19 cellular contexts compared by ENCODE assay signal in the genomic region with DNA sequence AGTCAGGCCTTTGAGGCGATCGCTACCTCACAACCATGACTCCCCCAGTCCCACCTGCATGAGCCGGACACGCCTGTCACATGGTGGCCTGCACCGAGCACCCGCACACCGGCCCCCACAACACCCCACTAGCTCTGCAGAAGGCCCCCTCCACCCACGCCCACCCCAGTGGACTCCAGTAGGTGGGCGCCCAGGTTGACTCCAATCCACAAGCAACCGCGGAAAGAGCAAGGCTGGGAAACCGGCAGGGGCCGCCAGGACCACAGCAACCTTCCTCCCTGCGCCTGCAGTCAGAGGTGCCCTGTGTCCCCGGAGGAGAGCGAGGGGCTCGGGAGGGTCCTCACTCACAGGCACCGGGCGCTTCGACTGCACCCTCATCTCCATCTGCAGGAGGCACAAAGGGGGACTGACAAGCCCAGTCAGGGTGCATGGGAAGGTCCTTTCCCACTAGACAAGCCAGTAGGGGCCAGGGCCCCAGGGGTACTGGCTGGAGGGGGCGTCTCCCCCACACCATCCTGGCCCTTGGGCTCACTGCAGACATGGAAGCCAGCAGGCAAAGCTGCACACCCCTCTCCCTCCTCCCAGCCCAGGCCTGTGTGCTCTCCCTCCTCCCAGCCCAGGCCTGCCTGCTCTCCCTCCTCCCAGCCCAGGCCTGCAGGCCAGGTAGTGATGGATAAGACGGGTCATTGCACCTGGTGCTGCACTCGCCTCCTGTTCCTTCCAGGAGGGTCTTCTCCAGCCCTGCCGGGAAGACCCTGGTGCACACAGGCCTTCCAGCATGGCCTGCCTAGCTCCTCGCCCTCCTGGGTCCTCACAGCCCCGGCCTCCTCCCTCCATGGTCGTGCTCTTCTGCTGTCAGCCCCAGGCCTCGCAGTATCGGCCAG.
DNase-seq lines count a peak whose midpoint lies in the region; ATAC-seq lines count a peak whose summit lies in the region.
"Had no signal": no experiment of that assay in that cellular context is flagged by ENCODE, and none has a peak within 500 bp of the region (broad histone marks: within the 10 kb centered on the region; RNA-seq: fewer than 3 reads in every experiment).

No MANE protein-coding gene starts in this region.

- ATAC-seq in T-helper 17 cell: no peak
- ATAC-seq in left ventricle myocardium superior: peak; percentile 7
- ATAC-seq in stimulated activated effector memory CD8-positive, alpha-beta T cell treated with anti-CD3 and anti-CD28 coated beads, Interleukin-12 subunit alpha, Interleukin-12 subunit beta, amount 100 ng/mL, for 72 hours: no peak
- no peak for ATAC-seq in HG03520 (IDR thresholded peaks at IDR 0.05; ENCODE audit: unreplicated experiment)
- ATAC-seq: SK-N-SH treated with all-trans-retinoic acid at 6 μM for 48 hours; stimulated activated naive B cell treated with anti-CD40 and anti-IgM and Interleukin-4, amounts not matched to agents 10 μg/mL and 1 μg/mL and 100 μg/mL, for 72 hours had no signal

- DNase-seq in NCI-H1092 treated with DMSO at 0.1 percent for 48 hours (lab: John Stamatoyannopoulos, UW) (peak; percentile 64), NCI-H1092 (lab: John Stamatoyannopoulos, UW) (no peak), T-helper 17 cell (no peak), left ventricle myocardium superior (no peak), H4 (ENCODE audit: low spot score) (no peak), NCI-H1694 treated with DMSO at 0.1 percent for 48 hours (lab: John Stamatoyannopoulos, UW) (no peak)
- no peak for DNase-seq in stimulated activated effector memory CD8-positive, alpha-beta T cell treated with anti-CD3 and anti-CD28 coated beads, Interleukin-12 subunit alpha, Interleukin-12 subunit beta, amount 100 ng/mL, for 72 hours (ENCODE audit: low spot score in 2 of 2)
- DNase-seq: activated CD4-positive, alpha-beta T cell treated with anti-CD3 and anti-CD28 coated beads, Interleukin-2, amount 10 ng/mL, durations not matched to agents 7 days and 5 days; activated gamma-delta T cell; CD4-positive, CD25-positive, alpha-beta regulatory T cell; effector memory CD4-positive, alpha-beta T cell; GM23248; NCI-H1048; NCI-H526 treated with DMSO at 0.1 percent for 48 hours; stimulated activated naive B cell treated with anti-CD40 and anti-IgM and Interleukin-4, amounts not matched to agents 10 μg/mL and 1 μg/mL and 100 μg/mL, for 72 hours had no signal

- peaks cover 8% of the 10 kb centered on the region for H3K4me1 Mint-ChIP-seq in T-helper 17 cell
- peaks cover 17% of the 10 kb centered on the region for H3K4me1 Mint-ChIP-seq in stimulated activated effector memory CD8-positive, alpha-beta T cell treated with anti-CD3 and anti-CD28 coated beads, Interleukin-12 subunit alpha, Interleukin-12 subunit beta, amount 100 ng/mL, for 72 hours

- no peaks in the 10 kb centered on the region for H3K9me3 ChIP-seq in T-helper 17 cell (ENCODE audit: control insufficient read depth, low read length, poor library complexity, severe bottlenecking)
- H3K9me3 ChIP-seq: transverse colon had no signal

- peaks cover 2% of the 10 kb centered on the region for H3K36me3 Mint-ChIP-seq in T-helper 17 cell (ENCODE audit: low read depth)
- peaks cover 3% of the 10 kb centered on the region for H3K36me3 Mint-ChIP-seq in stimulated activated effector memory CD8-positive, alpha-beta T cell treated with anti-CD3 and anti-CD28 coated beads, Interleukin-12 subunit alpha, Interleukin-12 subunit beta, amount 100 ng/mL, for 72 hours
- H3K36me3 Mint-ChIP-seq: CD4-positive, CD25-positive, alpha-beta regulatory T cell; stimulated activated naive B cell treated with anti-CD40 and anti-IgM and Interleukin-4, amounts not matched to agents 10 μg/mL and 1 μg/mL and 100 μg/mL, for 72 hours had no signal

- H3K9me3 Mint-ChIP-seq in stimulated activated effector memory CD8-positive, alpha-beta T cell treated with anti-CD3 and anti-CD28 coated beads, Interleukin-12 subunit alpha, Interleukin-12 subunit beta, amount 100 ng/mL, for 72 hours: no peaks in the 10 kb centered on the region
- H3K9me3 Mint-ChIP-seq: activated CD4-positive, alpha-beta T cell treated with anti-CD3 and anti-CD28 coated beads, Interleukin-2, amount 10 ng/mL, durations not matched to agents 7 days and 5 days; neural crest cell; stimulated activated naive B cell treated with anti-CD40 and anti-IgM and Interleukin-4, amounts not matched to agents 10 μg/mL and 1 μg/mL and 100 μg/mL, for 72 hours had no signal

- peak overlapping the region; percentile 7 for H3K4me3 Mint-ChIP-seq in T-helper 17 cell
- H3K4me3 Mint-ChIP-seq in stimulated activated effector memory CD8-positive, alpha-beta T cell treated with anti-CD3 and anti-CD28 coated beads, Interleukin-12 subunit alpha, Interleukin-12 subunit beta, amount 100 ng/mL, for 72 hours: no peak overlapping the region
- H3K4me3 Mint-ChIP-seq: activated CD4-positive, alpha-beta T cell treated with anti-CD3 and anti-CD28 coated beads, Interleukin-2, amount 10 ng/mL, durations not matched to agents 7 days and 5 days; CD4-positive, CD25-positive, alpha-beta regulatory T cell; neural crest cell; stimulated activated naive B cell treated with anti-CD40 and anti-IgM and Interleukin-4, amounts not matched to agents 10 μg/mL and 1 μg/mL and 100 μg/mL, for 72 hours had no signal

- H3K27ac Mint-ChIP-seq in T-helper 17 cell: no peak overlapping the region
- peak overlapping the region; percentile 37 for H3K27ac Mint-ChIP-seq in stimulated activated effector memory CD8-positive, alpha-beta T cell treated with anti-CD3 and anti-CD28 coated beads, Interleukin-12 subunit alpha, Interleukin-12 subunit beta, amount 100 ng/mL, for 72 hours
- H3K27ac Mint-ChIP-seq: activated CD4-positive, alpha-beta T cell treated with anti-CD3 and anti-CD28 coated beads, Interleukin-2, amount 10 ng/mL, durations not matched to agents 7 days and 5 days; CD4-positive, CD25-positive, alpha-beta regulatory T cell; stimulated activated naive B cell treated with anti-CD40 and anti-IgM and Interleukin-4, amounts not matched to agents 10 μg/mL and 1 μg/mL and 100 μg/mL, for 72 hours had no signal

- peaks cover 20% of the 10 kb centered on the region for H3K27me3 Mint-ChIP-seq in T-helper 17 cell
- H3K27me3 Mint-ChIP-seq: CD4-positive, CD25-positive, alpha-beta regulatory T cell had no signal

- intact Hi-C loops in left ventricle myocardium superior (cut with micrococcal nuclease): no loop called here
